1 cellular context compared by ENCODE assay signal in the genomic region with DNA sequence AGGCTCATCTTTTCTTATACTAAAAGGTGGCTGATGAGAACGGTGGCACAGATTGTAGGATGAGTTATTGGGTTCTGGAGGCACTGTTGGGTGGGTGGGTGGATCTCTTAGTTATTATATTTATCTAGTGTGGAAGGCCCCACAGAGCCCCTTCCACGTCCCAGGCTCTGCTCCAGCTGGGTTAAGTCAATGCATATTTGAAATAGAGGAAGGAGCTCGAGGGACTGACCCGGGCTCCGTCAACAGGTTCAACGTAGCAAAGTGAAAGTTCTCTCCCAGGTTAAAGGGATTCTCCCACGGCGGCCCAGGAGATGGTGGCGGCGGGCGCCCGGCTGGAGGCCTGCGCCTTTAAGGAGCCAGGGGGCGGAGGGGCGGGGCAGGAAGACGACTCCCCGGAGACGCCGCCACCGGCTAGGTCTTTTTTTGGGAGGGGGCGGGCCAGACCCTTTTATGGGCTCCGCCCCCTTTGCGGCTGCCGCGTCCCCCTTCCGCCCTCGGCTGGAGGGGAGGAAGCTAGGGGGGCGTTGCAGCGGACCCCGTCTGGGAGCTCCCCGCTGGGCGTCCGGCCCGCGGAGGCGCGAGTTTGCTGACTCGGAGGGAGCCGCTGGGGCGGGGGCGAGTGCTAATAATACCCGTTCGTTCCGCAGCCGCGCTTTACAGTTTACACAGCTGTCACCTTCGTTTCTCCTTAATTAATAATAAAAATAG.
TF ChIP-seq lines count a peak whose summit lies in the region.

No MANE protein-coding gene starts in this region.

TF ChIP-seq in K562, 482 proteins besides CTCF, POLR2A, EP300 and RAD21 (continued from another document and continues in another):
- peak; percentile 73 for TF ChIP-seq PCBP1 (IDR thresholded peaks at IDR 0.05; ENCODE audit: low read depth, low read length, poor library complexity, severe bottlenecking)
- TF ChIP-seq, protein P1, sequence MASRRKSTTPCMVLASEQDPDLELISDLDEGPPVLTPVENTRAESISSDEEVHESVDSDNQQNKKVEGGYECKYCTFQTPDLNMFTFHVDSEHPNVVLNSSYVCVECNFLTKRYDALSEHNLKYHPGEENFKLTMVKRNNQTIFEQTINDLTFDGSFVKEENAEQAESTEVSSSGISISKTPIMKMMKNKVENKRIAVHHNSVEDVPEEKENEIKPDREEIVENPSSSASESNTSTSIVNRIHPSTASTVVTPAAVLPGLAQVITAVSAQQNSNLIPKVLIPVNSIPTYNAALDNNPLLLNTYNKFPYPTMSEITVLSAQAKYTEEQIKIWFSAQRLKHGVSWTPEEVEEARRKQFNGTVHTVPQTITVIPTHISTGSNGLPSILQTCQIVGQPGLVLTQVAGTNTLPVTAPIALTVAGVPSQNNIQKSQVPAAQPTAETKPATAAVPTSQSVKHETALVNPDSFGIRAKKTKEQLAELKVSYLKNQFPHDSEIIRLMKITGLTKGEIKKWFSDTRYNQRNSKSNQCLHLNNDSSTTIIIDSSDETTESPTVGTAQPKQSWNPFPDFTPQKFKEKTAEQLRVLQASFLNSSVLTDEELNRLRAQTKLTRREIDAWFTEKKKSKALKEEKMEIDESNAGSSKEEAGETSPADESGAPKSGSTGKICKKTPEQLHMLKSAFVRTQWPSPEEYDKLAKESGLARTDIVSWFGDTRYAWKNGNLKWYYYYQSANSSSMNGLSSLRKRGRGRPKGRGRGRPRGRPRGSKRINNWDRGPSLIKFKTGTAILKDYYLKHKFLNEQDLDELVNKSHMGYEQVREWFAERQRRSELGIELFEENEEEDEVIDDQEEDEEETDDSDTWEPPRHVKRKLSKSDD (conservative IDR thresholded peaks at IDR 0.05; ENCODE audit: low read length): no peak
- no peak for TF ChIP-seq HNRNPK (IDR thresholded peaks at IDR 0.05; ENCODE audit: low read depth, low read length, poor library complexity, severe bottlenecking)
- no peak for TF ChIP-seq BCL6 (CRISPR knock-in tag; IDR thresholded peaks at IDR 0.05)
- TF ChIP-seq, protein P2, sequence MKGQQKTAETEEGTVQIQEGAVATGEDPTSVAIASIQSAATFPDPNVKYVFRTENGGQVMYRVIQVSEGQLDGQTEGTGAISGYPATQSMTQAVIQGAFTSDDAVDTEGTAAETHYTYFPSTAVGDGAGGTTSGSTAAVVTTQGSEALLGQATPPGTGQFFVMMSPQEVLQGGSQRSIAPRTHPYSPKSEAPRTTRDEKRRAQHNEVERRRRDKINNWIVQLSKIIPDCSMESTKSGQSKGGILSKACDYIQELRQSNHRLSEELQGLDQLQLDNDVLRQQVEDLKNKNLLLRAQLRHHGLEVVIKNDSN (CRISPR knock-in tag; IDR thresholded peaks at IDR 0.05): no peak
- TF ChIP-seq SETDB1 (IDR thresholded peaks at IDR 0.05; ENCODE audit: low read length): no peak
- peak; percentile 89 for TF ChIP-seq HMGN3 (IDR thresholded peaks at IDR 0.05; ENCODE audit: borderline replicate concordance, extremely low read depth, insufficient read length, low read depth, low read length)
- no peak for TF ChIP-seq ARNT (IDR thresholded peaks at IDR 0.05)
- peak; percentile 42 for TF ChIP-seq HNRNPLL (IDR thresholded peaks at IDR 0.05; ENCODE audit: low read depth, low read length, poor library complexity, severe bottlenecking)
- TF ChIP-seq CREB1 (IDR thresholded peaks at IDR 0.05): peak; percentile 29
- no peak; the same call in 1 of the 2 replicates for TF ChIP-seq CREB1 (CRISPR knock-in tag; IDR thresholded peaks at IDR 0.05)
- TF ChIP-seq, protein P3, sequence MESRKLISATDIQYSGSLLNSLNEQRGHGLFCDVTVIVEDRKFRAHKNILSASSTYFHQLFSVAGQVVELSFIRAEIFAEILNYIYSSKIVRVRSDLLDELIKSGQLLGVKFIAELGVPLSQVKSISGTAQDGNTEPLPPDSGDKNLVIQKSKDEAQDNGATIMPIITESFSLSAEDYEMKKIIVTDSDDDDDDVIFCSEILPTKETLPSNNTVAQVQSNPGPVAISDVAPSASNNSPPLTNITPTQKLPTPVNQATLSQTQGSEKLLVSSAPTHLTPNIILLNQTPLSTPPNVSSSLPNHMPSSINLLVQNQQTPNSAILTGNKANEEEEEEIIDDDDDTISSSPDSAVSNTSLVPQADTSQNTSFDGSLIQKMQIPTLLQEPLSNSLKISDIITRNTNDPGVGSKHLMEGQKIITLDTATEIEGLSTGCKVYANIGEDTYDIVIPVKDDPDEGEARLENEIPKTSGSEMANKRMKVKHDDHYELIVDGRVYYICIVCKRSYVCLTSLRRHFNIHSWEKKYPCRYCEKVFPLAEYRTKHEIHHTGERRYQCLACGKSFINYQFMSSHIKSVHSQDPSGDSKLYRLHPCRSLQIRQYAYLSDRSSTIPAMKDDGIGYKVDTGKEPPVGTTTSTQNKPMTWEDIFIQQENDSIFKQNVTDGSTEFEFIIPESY (CRISPR knock-in tag; IDR thresholded peaks at IDR 0.05): no peak
- TF ChIP-seq FIP1L1 (IDR thresholded peaks at IDR 0.05; ENCODE audit: low read depth, low read length, poor library complexity, severe bottlenecking): peak; percentile 36
- peak; percentile 31; the same call in 1 of the 2 replicates for TF ChIP-seq C11orf30 (IDR thresholded peaks at IDR 0.05; ENCODE audit: low read depth)
- no peak for TF ChIP-seq NR2C2 (CRISPR knock-in tag; IDR thresholded peaks at IDR 0.05)
- peak; percentile 89 for TF ChIP-seq NR2C2 (tag; IDR thresholded peaks at IDR 0.05)
- peak in 1 of 2 experiments; percentile 73; a peak in 1 of 4 replicates for TF ChIP-seq FOXA3 (CRISPR knock-in tag; conservative IDR thresholded peaks at IDR 0.05 in 1 of 2, IDR thresholded peaks at IDR 0.05 in 1 of 2)
- TF ChIP-seq, protein P4, sequence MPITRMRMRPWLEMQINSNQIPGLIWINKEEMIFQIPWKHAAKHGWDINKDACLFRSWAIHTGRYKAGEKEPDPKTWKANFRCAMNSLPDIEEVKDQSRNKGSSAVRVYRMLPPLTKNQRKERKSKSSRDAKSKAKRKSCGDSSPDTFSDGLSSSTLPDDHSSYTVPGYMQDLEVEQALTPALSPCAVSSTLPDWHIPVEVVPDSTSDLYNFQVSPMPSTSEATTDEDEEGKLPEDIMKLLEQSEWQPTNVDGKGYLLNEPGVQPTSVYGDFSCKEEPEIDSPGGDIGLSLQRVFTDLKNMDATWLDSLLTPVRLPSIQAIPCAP (CRISPR knock-in tag; IDR thresholded peaks at IDR 0.05; ENCODE audit: borderline replicate concordance): no peak
- no peak for TF ChIP-seq ZNF445 (CRISPR knock-in tag; IDR thresholded peaks at IDR 0.05; ENCODE audit: low read depth)
- TF ChIP-seq, protein P5, sequence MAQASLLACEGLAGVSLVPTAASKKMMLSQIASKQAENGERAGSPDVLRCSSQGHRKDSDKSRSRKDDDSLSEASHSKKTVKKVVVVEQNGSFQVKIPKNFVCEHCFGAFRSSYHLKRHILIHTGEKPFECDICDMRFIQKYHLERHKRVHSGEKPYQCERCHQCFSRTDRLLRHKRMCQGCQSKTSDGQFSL (CRISPR knock-in tag; IDR thresholded peaks at IDR 0.05): no peak
- TF ChIP-seq, protein P5 (tag; IDR thresholded peaks at IDR 0.05): no peak
- peak; percentile 73 to 76 for TF ChIP-seq NRF1 (conservative IDR thresholded peaks at IDR 0.05 in 1 of 2, IDR thresholded peaks at IDR 0.05 in 1 of 2)
- no peak for TF ChIP-seq ATF1 (CRISPR knock-in tag; IDR thresholded peaks at IDR 0.05)
- peak; percentile 77 for TF ChIP-seq ATF1 (tag; IDR thresholded peaks at IDR 0.05)
- peak; percentile 40 for TF ChIP-seq EP400 (IDR thresholded peaks at IDR 0.05)
- TF ChIP-seq WHSC1 (IDR thresholded peaks at IDR 0.05; ENCODE audit: low read length): no peak
- no peak for TF ChIP-seq HLTF (IDR thresholded peaks at IDR 0.05)
- TF ChIP-seq CREM (IDR thresholded peaks at IDR 0.05; ENCODE audit: low read depth): peak; percentile 49; the same call in 1 of the 2 replicates
- TF ChIP-seq SMARCE1 (IDR thresholded peaks at IDR 0.05): 0 out of 2 replicates have a peak, but pooled peaks have one; percentile 4
- TF ChIP-seq SRSF3 (IDR thresholded peaks at IDR 0.05; ENCODE audit: insufficient read depth, low read length): no peak
- no peak for TF ChIP-seq TCF3 (CRISPR knock-in tag; IDR thresholded peaks at IDR 0.05)
- TF ChIP-seq L3MBTL2 (IDR thresholded peaks at IDR 0.05): no peak
- TF ChIP-seq ATF7 (IDR thresholded peaks at IDR 0.05): peak; percentile 58
- TF ChIP-seq, protein P6, sequence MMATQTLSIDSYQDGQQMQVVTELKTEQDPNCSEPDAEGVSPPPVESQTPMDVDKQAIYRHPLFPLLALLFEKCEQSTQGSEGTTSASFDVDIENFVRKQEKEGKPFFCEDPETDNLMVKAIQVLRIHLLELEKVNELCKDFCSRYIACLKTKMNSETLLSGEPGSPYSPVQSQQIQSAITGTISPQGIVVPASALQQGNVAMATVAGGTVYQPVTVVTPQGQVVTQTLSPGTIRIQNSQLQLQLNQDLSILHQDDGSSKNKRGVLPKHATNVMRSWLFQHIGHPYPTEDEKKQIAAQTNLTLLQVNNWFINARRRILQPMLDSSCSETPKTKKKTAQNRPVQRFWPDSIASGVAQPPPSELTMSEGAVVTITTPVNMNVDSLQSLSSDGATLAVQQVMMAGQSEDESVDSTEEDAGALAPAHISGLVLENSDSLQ (IDR thresholded peaks at IDR 0.05): peak; percentile 31; the same call in 1 of the 2 replicates
- TF ChIP-seq MBD2 (IDR thresholded peaks at IDR 0.05; ENCODE audit: borderline replicate concordance, low read depth): peak; percentile 25; the same call in 1 of the 2 replicates
- no peak for TF ChIP-seq CEBPG (CRISPR knock-in tag; IDR thresholded peaks at IDR 0.05)
- no peak for TF ChIP-seq CEBPG (tag; conservative IDR thresholded peaks at IDR 0.05 in 1 of 2, IDR thresholded peaks at IDR 0.05 in 1 of 2)
- peak; percentile 97; the same call in 1 of the 2 replicates for TF ChIP-seq KLF13 (tag; IDR thresholded peaks at IDR 0.05; ENCODE audit: borderline replicate concordance, low read depth)
- TF ChIP-seq, protein P7, sequence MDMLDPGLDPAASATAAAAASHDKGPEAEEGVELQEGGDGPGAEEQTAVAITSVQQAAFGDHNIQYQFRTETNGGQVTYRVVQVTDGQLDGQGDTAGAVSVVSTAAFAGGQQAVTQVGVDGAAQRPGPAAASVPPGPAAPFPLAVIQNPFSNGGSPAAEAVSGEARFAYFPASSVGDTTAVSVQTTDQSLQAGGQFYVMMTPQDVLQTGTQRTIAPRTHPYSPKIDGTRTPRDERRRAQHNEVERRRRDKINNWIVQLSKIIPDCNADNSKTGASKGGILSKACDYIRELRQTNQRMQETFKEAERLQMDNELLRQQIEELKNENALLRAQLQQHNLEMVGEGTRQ (CRISPR knock-in tag; IDR thresholded peaks at IDR 0.05): no peak
- peak; percentile 79 for TF ChIP-seq SP1 (CRISPR knock-in tag; IDR thresholded peaks at IDR 0.05)
- no peak for TF ChIP-seq IRF2 (CRISPR knock-in tag; IDR thresholded peaks at IDR 0.05)
- TF ChIP-seq PTTG1 (tag; IDR thresholded peaks at IDR 0.05; ENCODE audit: low read depth): no peak
- no peak for TF ChIP-seq NFE2 (IDR thresholded peaks at IDR 0.05; ENCODE audit: low read depth)
- peak; percentile 93 for TF ChIP-seq EGR1 (conservative IDR thresholded peaks at IDR 0.05)
- TF ChIP-seq SMAD4 (CRISPR knock-in tag; conservative IDR thresholded peaks at IDR 0.05): peak; percentile 76
- no peak for TF ChIP-seq ZNF696 (CRISPR knock-in tag; conservative IDR thresholded peaks at IDR 0.05)
- no peak for TF ChIP-seq JUNB (CRISPR knock-in tag; conservative IDR thresholded peaks at IDR 0.05)
- no peak for TF ChIP-seq DIDO1 (tag; IDR thresholded peaks at IDR 0.05; ENCODE audit: low read depth)
- peak; percentile 53 for TF ChIP-seq ZNF384 (IDR thresholded peaks at IDR 0.05; ENCODE audit: low read depth, low read length)
- no peak for TF ChIP-seq EZH2 (IDR thresholded peaks at IDR 0.05; ENCODE audit: borderline replicate concordance, low read depth, low read length)
- no peak for TF ChIP-seq ZKSCAN3 (CRISPR knock-in tag; IDR thresholded peaks at IDR 0.05)
- TF ChIP-seq ZNF785 (CRISPR knock-in tag; IDR thresholded peaks at IDR 0.05): no peak
- TF ChIP-seq, protein P8, sequence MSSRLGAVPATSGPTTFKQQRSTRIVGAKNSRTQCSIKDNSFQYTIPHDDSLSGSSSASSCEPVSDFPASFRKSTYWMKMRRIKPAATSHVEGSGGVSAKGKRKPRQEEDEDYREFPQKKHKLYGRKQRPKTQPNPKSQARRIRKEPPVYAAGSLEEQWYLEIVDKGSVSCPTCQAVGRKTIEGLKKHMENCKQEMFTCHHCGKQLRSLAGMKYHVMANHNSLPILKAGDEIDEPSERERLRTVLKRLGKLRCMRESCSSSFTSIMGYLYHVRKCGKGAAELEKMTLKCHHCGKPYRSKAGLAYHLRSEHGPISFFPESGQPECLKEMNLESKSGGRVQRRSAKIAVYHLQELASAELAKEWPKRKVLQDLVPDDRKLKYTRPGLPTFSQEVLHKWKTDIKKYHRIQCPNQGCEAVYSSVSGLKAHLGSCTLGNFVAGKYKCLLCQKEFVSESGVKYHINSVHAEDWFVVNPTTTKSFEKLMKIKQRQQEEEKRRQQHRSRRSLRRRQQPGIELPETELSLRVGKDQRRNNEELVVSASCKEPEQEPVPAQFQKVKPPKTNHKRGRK (tag; IDR thresholded peaks at IDR 0.05): no peak
- TF ChIP-seq ZNF212 (CRISPR knock-in tag; IDR thresholded peaks at IDR 0.05): no peak
- TF ChIP-seq MEF2A (IDR thresholded peaks at IDR 0.05; ENCODE audit: control insufficient read depth, low read depth, low read length): 0 out of 2 replicates have a peak, but pooled peaks have one; percentile 9
- peak; percentile 99 for TF ChIP-seq ZBTB7A (IDR thresholded peaks at IDR 0.05; ENCODE audit: borderline replicate concordance, control insufficient read depth, low read depth, low read length)
- no peak for TF ChIP-seq MCM3 (IDR thresholded peaks at IDR 0.05)
- TF ChIP-seq HDAC2 (IDR thresholded peaks at IDR 0.05): no peak; the same call in 1 of the 2 replicates
- 0 out of 2 replicates have a peak, but pooled peaks have one; percentile 9 for TF ChIP-seq SPI1 (IDR thresholded peaks at IDR 0.05; ENCODE audit: borderline replicate concordance, low read depth, low read length)
- no peak for TF ChIP-seq ILK (tag; IDR thresholded peaks at IDR 0.05; ENCODE audit: borderline replicate concordance, low read depth)
- 0 out of 2 replicates have a peak, but pooled peaks have one; percentile 10 for TF ChIP-seq ZBED1 (IDR thresholded peaks at IDR 0.05)
- TF ChIP-seq KLF1 (tag; IDR thresholded peaks at IDR 0.05): 0 out of 2 replicates have a peak, but pooled peaks have one; percentile 46
- TF ChIP-seq MAFG (tag; conservative IDR thresholded peaks at IDR 0.05): 0 out of 2 replicates have a peak, but pooled peaks have one; percentile 11
- peak; percentile 75 for TF ChIP-seq GABPA (tag; conservative IDR thresholded peaks at IDR 0.05; ENCODE audit: low read depth)
- TF ChIP-seq ZKSCAN1 (IDR thresholded peaks at IDR 0.05; ENCODE audit: low read depth, low read length): peak; percentile 96
- TF ChIP-seq SRF (CRISPR knock-in tag; IDR thresholded peaks at IDR 0.05): peak in 1 of 2 experiments; percentile 89; a peak in 2 of 4 replicates
